9 cellular contexts compared by ENCODE assay signal in the genomic region with DNA sequence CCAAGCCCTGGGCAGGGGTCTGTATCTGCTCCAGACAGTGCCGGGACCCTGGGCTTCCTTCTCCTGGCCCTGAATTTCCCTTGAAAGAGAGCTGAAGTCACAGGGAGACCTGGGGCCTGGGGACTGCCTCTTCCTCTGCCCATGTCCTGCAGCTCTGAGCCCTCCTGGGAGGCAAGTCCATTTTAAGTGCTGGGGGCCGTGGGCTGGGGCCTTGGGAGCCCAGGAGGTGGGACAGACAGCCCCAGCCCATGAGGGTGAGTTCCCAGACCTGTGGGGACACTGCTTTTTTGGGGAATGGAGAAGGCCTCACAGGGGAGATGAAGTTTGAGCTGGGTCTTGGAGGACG. TPM values are rescaled to one million over a fixed set of nuclear protein-coding genes. Genes with fewer than 3 reads are reported as not detected.
A peak's percentile ranks its signal among the peaks of the same experiment; 100 is the strongest.
DNase-seq lines count a peak whose midpoint lies in the region; ATAC-seq and TF ChIP-seq lines count a peak whose summit lies in the region.
"Had no signal": no experiment of that assay in that cellular context is flagged by ENCODE, and none has a peak within 500 bp of the region (broad histone marks: within the 10 kb centered on the region; RNA-seq: fewer than 3 reads in every experiment).

No MANE protein-coding gene starts in this region.

- no peaks in the 10 kb centered on the region for H3K9me2 ChIP-seq in HCT116 (ENCODE audit: insufficient read depth)

- H3K4me3 Mint-ChIP-seq in activated B cell treated with CpG ODN at 0.5 μM for 24 hours, result peak overlapping the region; percentile 57

- RAD21 ChIA-PET in HCT116 (lab: Charles Lee; ENCODE audit: low non-redundant PET in 1 of 2, low total read pairs in 2 of 2, uncharacterized antibody in 2 of 2, unreplicated experiment in 2 of 2), result no interaction called here

- H3K27ac ChIP-seq in HCT116 (ENCODE audit: low read depth, low read length), result peak overlapping the region; percentile 50
- peak overlapping the region; percentile 48 to 85 (median 73) for H3K27ac ChIP-seq in heart right ventricle
- H3K27ac ChIP-seq: SJCRH30 had no signal

- TF ChIP-seq POLR2A in HCT116 (IDR thresholded peaks at IDR 0.05; ENCODE audit: borderline replicate concordance, extremely low read depth, insufficient read depth, insufficient read length), result no peak

- no peaks in the 10 kb centered on the region for H3K36me3 Mint-ChIP-seq in activated B cell treated with CpG ODN at 0.5 μM for 24 hours (ENCODE audit: low read depth)

- intact Hi-C loops in HCT116 (cut with micrococcal nuclease) (no loop called here), activated B cell treated with CpG ODN at 0.5 μM for 24 hours (cut with micrococcal nuclease) (no loop called here), heart right ventricle (cut with DNase I) (no loop called here)

- H3K4me2 ChIP-seq in HCT116 (ENCODE audit: low read length), result peak overlapping the region; percentile 41
- H3K4me2 ChIP-seq in skeletal muscle satellite cell (ENCODE audit: low read length), result no peak overlapping the region

- no peaks in the 10 kb centered on the region for H3K79me2 ChIP-seq in HCT116 (ENCODE audit: insufficient read depth, low read length)

- DNase-seq in HCT116 (ENCODE audit: low read depth, low spot score) (no peak), activated B cell treated with CpG ODN at 0.5 μM for 24 hours (no peak), heart right ventricle (no peak), ACHN (no peak), anterior cingulate cortex (lab: John Stamatoyannopoulos, UW) (no peak), SIG-M5 (lab: John Stamatoyannopoulos, UW) (no peak)

- TF ChIP-seq CTCF in HCT116 (IDR thresholded peaks at IDR 0.05 in 2 of 3, conservative IDR thresholded peaks at IDR 0.05 in 1 of 3; ENCODE audit: borderline replicate concordance in 1 of 3, insufficient read depth in 1 of 3, low read depth in 2 of 3, low read length in 2 of 3) (no peak), activated B cell treated with CpG ODN at 0.5 μM for 24 hours (IDR thresholded peaks at IDR 0.05) (no peak), heart right ventricle (IDR thresholded peaks at IDR 0.05) (no peak)

- H3K36me3 ChIP-seq in HCT116 (ENCODE audit: control insufficient read depth in 1 of 2, insufficient read depth in 2 of 2, low read length in 2 of 2) (no peaks in the 10 kb centered on the region), heart right ventricle (no peaks in the 10 kb centered on the region), skeletal muscle satellite cell (ENCODE audit: insufficient read depth, low read length) (no peaks in the 10 kb centered on the region)
- H3K36me3 ChIP-seq: SJCRH30 had no signal

- in situ Hi-C loops in ACHN (cut with HindIII; ENCODE audit: low pct_ligation_motif_present, low pct_unique_long_range_greater_than_20kb, low sequenced_read_pairs), result no loop called here

- peak overlapping the region; percentile 73 for H3K27ac Mint-ChIP-seq in activated B cell treated with CpG ODN at 0.5 μM for 24 hours

- H3K9ac ChIP-seq in HCT116 (ENCODE audit: low read length), result no peak overlapping the region
- peak overlapping the region; percentile 64 for H3K9ac ChIP-seq in skeletal muscle satellite cell (ENCODE audit: low read depth, low read length)

- H3K9me3 Mint-ChIP-seq in activated B cell treated with CpG ODN at 0.5 μM for 24 hours, result no peaks in the 10 kb centered on the region

- H3K27me3 Mint-ChIP-seq in activated B cell treated with CpG ODN at 0.5 μM for 24 hours, result no peaks in the 10 kb centered on the region

- 29 to 38% methylated on average over 3 of the region's 3 CpGs for WGBS in heart right ventricle, 2 donors

- POLR2A ChIA-PET in HCT116 (lab: Charles Lee) (no interaction called here), activated B cell treated with CpG ODN at 0.5 μM for 24 hours (lab: Charles Lee) (interaction anchor here (0.6 to 2.1 kb wide), 6 partner anchors 10 to 91 kb away, joined by 3 to 12 read pairs (median 4); a partner anchor contains a TSS)

- H3K27me3 ChIP-seq in HCT116 (ENCODE audit: insufficient read depth, low read length) (no peaks in the 10 kb centered on the region), heart right ventricle (no peaks in the 10 kb centered on the region), skeletal muscle satellite cell (ENCODE audit: control insufficient read depth, insufficient read depth, low read length) (no peaks in the 10 kb centered on the region)
- H3K27me3 ChIP-seq: SJCRH30 had no signal

- no peak overlapping the region for H2AFZ ChIP-seq in HCT116 (ENCODE audit: low read depth, low read length, poor library complexity, severe bottlenecking)

- H3K9me3 ChIP-seq in HCT116 (ENCODE audit: control insufficient read depth in 1 of 2, insufficient read depth in 1 of 2, low read depth in 1 of 2, low read length in 2 of 2) (no peaks in the 10 kb centered on the region), heart right ventricle (no peaks in the 10 kb centered on the region), skeletal muscle satellite cell (replicated peaks; ENCODE audit: low read length) (no peaks in the 10 kb centered on the region)
- H3K9me3 ChIP-seq: SJCRH30 had no signal

- H3K4me3 ChIP-seq in HCT116 (replicated peaks in 1 of 2; ENCODE audit: low read depth in 1 of 2, low read length in 2 of 2), result no peak overlapping the region
- no peak overlapping the region for H3K4me3 ChIP-seq in heart right ventricle
- no peak overlapping the region for H3K4me3 ChIP-seq in skeletal muscle satellite cell (ENCODE audit: low read length)
- H3K4me3 ChIP-seq: SJCRH30 had no signal

- peaks cover 9 to 19% of the 10 kb centered on the region in 2 experiments for H3K4me1 ChIP-seq in HCT116 (ENCODE audit: control insufficient read depth in 1 of 2, insufficient read depth in 2 of 2, low read length in 2 of 2)
- peaks cover 0 to 40% (median 14%) of the 10 kb centered on the region in 9 donors for H3K4me1 ChIP-seq in heart right ventricle
- H3K4me1 ChIP-seq in skeletal muscle satellite cell (ENCODE audit: control insufficient read depth, insufficient read depth, low read length), result peaks cover 10% of the 10 kb centered on the region
- H3K4me1 ChIP-seq: SJCRH30 had no signal

- H3K4me1 Mint-ChIP-seq in activated B cell treated with CpG ODN at 0.5 μM for 24 hours, result peaks cover 60% of the 10 kb centered on the region

- CTCF ChIA-PET in HCT116 (lab: Charles Lee) (no interaction called here), activated B cell treated with CpG ODN at 0.5 μM for 24 hours (lab: Charles Lee) (interaction anchor here (1.2 kb wide), 1 partner anchor 27 kb away, joined by 3 read pairs; no protein-coding TSS in a partner anchor)

- BruUV-seq in HCT116 (replicated peaks; lab: Mats Ljungman, UMichigan), result no TSS peak

- ATAC-seq in HCT116 (peak; percentile 39), activated B cell treated with CpG ODN at 0.5 μM for 24 hours (ENCODE audit: low read depth) (no peak), heart right ventricle (peak in 4 of 8 donors; percentile 12 to 22 (median 18)), GM18873 (IDR thresholded peaks at IDR 0.05; ENCODE audit: low FRiP score, unreplicated experiment) (no peak)

- no peak for TF ChIP-seq RAD21 in HCT116 (IDR thresholded peaks at IDR 0.05; ENCODE audit: low read depth)

- H4K20me1 ChIP-seq in HCT116 (ENCODE audit: insufficient read depth), result no peaks in the 10 kb centered on the region

TF ChIP-seq in HCT116, 20 proteins besides CTCF, POLR2A, EP300 and RAD21:
- TF ChIP-seq FOSL1 (IDR thresholded peaks at IDR 0.05; ENCODE audit: low read depth) (no peak), ELF1 (IDR thresholded peaks at IDR 0.05; ENCODE audit: borderline replicate concordance, low read depth) (no peak), JUND (IDR thresholded peaks at IDR 0.05) (no peak), CEBPB (IDR thresholded peaks at IDR 0.05; ENCODE audit: low read depth) (no peak), SRF (IDR thresholded peaks at IDR 0.05; ENCODE audit: low read depth) (no peak), ZNF274 (IDR thresholded peaks at IDR 0.05; ENCODE audit: low read depth, low read length) (no peak), YY1 (IDR thresholded peaks at IDR 0.05; ENCODE audit: extremely low read depth, insufficient replicate concordance, low read depth, low read length) (no peak), CBX3 (IDR thresholded peaks at IDR 0.05; ENCODE audit: low read depth) (no peak)
TF ChIP-seq in HCT116: peak in this region for 0.

RNA-seq across cellular contexts. Expression of a gene that starts 4.8 kb away (rescaled TPM):
- total RNA-seq in HCT116 (2021; ENCODE audit: unreplicated experiment), result not detected
- polyA plus RNA-seq in HCT116 (2012), result 0.04 and 0.05 TPM in 2 replicates
- total RNA-seq in activated B cell treated with CpG ODN at 0.5 μM for 24 hours, result 5.4 and 6.4 TPM in 2 replicates
- total RNA-seq in heart right ventricle, result 1 to 10 TPM in 1 of 10 donors, under 1 TPM in 3, not detected in 6; 0.17 to 2.7 (median 0.38) TPM
- under 1 TPM; 0.10 to 0.15 TPM for polyA plus RNA-seq in heart right ventricle
- total RNA-seq in skeletal muscle satellite cell (2012; rRNA removed), result not detected in 2 replicates
- total RNA-seq: SJCRH30 had no signal

RNA-seq across cellular contexts. Expression of a gene that starts 44.8 kb away (rescaled TPM):
- total RNA-seq in HCT116 (2021; ENCODE audit: unreplicated experiment) (0.98 TPM), activated B cell treated with CpG ODN at 0.5 μM for 24 hours (4.1 and 4.5 TPM in 2 replicates), heart right ventricle (1 to 10 TPM in 7 of 10 donors, under 1 TPM in 3; 0.53 to 2.7 (median 1.2) TPM)
- polyA plus RNA-seq in HCT116 (2012), result 0.52 and 0.87 TPM in 2 replicates
- polyA plus RNA-seq in heart right ventricle, result 1 to 10 TPM; 1.5 to 1.7 TPM
- total RNA-seq in skeletal muscle satellite cell (2012; rRNA removed), result 2.0 TPM in 2 replicates
